In the genomic region with DNA sequence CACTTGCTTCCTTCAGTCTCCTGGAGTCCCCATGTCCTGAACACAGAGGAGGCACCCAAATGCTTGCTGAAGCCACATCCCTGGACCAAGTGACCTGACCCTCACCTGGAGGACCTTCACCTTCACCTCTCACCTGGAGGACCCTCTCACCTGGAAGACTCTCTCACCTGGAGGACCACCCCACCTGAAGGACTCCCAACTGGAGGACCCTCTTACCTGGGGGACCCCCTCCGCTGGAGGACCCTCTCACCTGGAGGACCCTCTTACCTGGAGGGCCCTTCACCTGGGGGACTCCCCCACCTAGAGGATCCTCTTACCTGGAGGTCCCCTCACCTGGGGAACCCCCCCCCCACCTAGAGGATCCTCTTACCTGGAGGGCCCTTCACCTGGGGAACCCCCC, we compare ENCODE assay signal across 9 cellular contexts. TPM values are rescaled to one million over a fixed set of nuclear protein-coding genes. Genes with fewer than 3 reads are reported as not detected.
DNase-seq lines count a peak whose midpoint lies in the region; ATAC-seq, FAIRE-seq and TF ChIP-seq lines count a peak whose summit lies in the region.
"Had no signal": no experiment of that assay in that cellular context is flagged by ENCODE, and none has a peak within 500 bp of the region (broad histone marks: within the 10 kb centered on the region; RNA-seq: fewer than 3 reads in every experiment).

No MANE protein-coding gene starts in this region.

- H3K9ac ChIP-seq in BLaER1 (no peak overlapping the region), kidney (ENCODE audit: low read length in 2 of 2) (no peak overlapping the region)

- in situ Hi-C loops in astrocyte of the cerebellum (cut with HindIII; ENCODE audit: low sequenced_read_pairs), result loop anchor here (5.0 to 25.0 kb wide), 2 partner anchors 124 to 399 kb away; partner anchors contain the start of gene RPL13

- no peak for FAIRE-seq in kidney (lab: Jason Lieb, UNC)

- no peak overlapping the region for H3K4me3 ChIP-seq in BLaER1
- no peak overlapping the region for H3K4me3 ChIP-seq in H7 (ENCODE audit: insufficient read depth, low read depth, low read length)
- peak overlapping the region; percentile 80 for H3K4me3 ChIP-seq in astrocyte of the cerebellum (ENCODE audit: low read depth, low read length)
- H3K4me3 ChIP-seq in kidney (ENCODE audit: low read length in 2 of 2), result peak overlapping the region in 1 of 2 donors; percentile 85

- DNase-seq in H7, result peak; percentile 43
- no peak for DNase-seq in astrocyte of the cerebellum (ENCODE audit: low read depth)
- DNase-seq in natural killer cell treated with Interleukin-12 subunit alpha and Interleukin-12 subunit beta and Interleukin-15 and Interleukin-18, amount 100 ng/mL, for 72 hours (ENCODE audit: low spot score), result no peak
- DNase-seq in kidney, result no peak
- DNase-seq in GM20000 (ENCODE audit: low spot score), result no peak

- peak overlapping the region; percentile 51 for H3K4me3 Mint-ChIP-seq in natural killer cell treated with Interleukin-12 subunit alpha and Interleukin-12 subunit beta and Interleukin-15 and Interleukin-18, amount 100 ng/mL, for 72 hours

- peaks cover 4% of the 10 kb centered on the region; the same call in 1 of the 2 replicates for H4K20me1 ChIP-seq in BLaER1

- H3K36me3 ChIP-seq in BLaER1 (peaks cover 57% of the 10 kb centered on the region), H7 (replicated peaks; ENCODE audit: control insufficient read depth, insufficient read depth, low read length) (no peaks in the 10 kb centered on the region), kidney (ENCODE audit: control insufficient read depth in 1 of 2, insufficient read depth in 2 of 2, low read length in 2 of 2) (peaks cover 12 to 13% of the 10 kb centered on the region in 2 donors)
- H3K36me3 ChIP-seq: vagina had no signal

- H3K27me3 ChIP-seq in BLaER1 (no peaks in the 10 kb centered on the region), H7 (ENCODE audit: control insufficient read depth, insufficient read depth, low read length) (no peaks in the 10 kb centered on the region)
- H3K27me3 ChIP-seq: vagina had no signal

- no peak for ATAC-seq in natural killer cell treated with Interleukin-12 subunit alpha and Interleukin-12 subunit beta and Interleukin-15 and Interleukin-18, amount 100 ng/mL, for 72 hours
- ATAC-seq in HG03135 (IDR thresholded peaks at IDR 0.05; ENCODE audit: unreplicated experiment) (no peak), HG02678 (IDR thresholded peaks at IDR 0.05; ENCODE audit: unreplicated experiment) (no peak)

- H3K9me3 Mint-ChIP-seq in natural killer cell treated with Interleukin-12 subunit alpha and Interleukin-12 subunit beta and Interleukin-15 and Interleukin-18, amount 100 ng/mL, for 72 hours, result no peaks in the 10 kb centered on the region

- H3K27me3 Mint-ChIP-seq in natural killer cell treated with Interleukin-12 subunit alpha and Interleukin-12 subunit beta and Interleukin-15 and Interleukin-18, amount 100 ng/mL, for 72 hours, result no peaks in the 10 kb centered on the region

- H3K4me1 ChIP-seq in BLaER1 (peaks cover 24% of the 10 kb centered on the region), kidney (ENCODE audit: control insufficient read depth in 1 of 2, insufficient read depth in 1 of 2, low read depth in 1 of 2, low read length in 2 of 2) (peaks cover 5 to 12% of the 10 kb centered on the region in 2 donors)

- peak overlapping the region in 1 of 2 donors; percentile 83 for H3K27ac Mint-ChIP-seq in natural killer cell treated with Interleukin-12 subunit alpha and Interleukin-12 subunit beta and Interleukin-15 and Interleukin-18, amount 100 ng/mL, for 72 hours

- peak overlapping the region; percentile 92; the same call in 1 of the 2 replicates for H3K4me2 ChIP-seq in BLaER1

- no peaks in the 10 kb centered on the region for H3K36me3 Mint-ChIP-seq in natural killer cell treated with Interleukin-12 subunit alpha and Interleukin-12 subunit beta and Interleukin-15 and Interleukin-18, amount 100 ng/mL, for 72 hours

- H3K27ac ChIP-seq in BLaER1 (no peak overlapping the region), kidney (ENCODE audit: low read depth in 2 of 2, low read length in 2 of 2) (no peak overlapping the region)

- H3K9me3 ChIP-seq in BLaER1 (peaks cover 36% of the 10 kb centered on the region), kidney (ENCODE audit: control insufficient read depth in 1 of 2, low read length in 2 of 2) (no peaks in the 10 kb centered on the region)
- H3K9me3 ChIP-seq: vagina had no signal

- intact Hi-C loops in kidney (cut with DNase I), result no loop called here

- peaks cover 10 to 12% of the 10 kb centered on the region in 2 donors for H3K4me1 Mint-ChIP-seq in natural killer cell treated with Interleukin-12 subunit alpha and Interleukin-12 subunit beta and Interleukin-15 and Interleukin-18, amount 100 ng/mL, for 72 hours (ENCODE audit: low read depth in 2 of 2)

- TF ChIP-seq CTCF in astrocyte of the cerebellum (IDR thresholded peaks at IDR 0.05; ENCODE audit: low read depth, low read length, missing control alignments) (no peak), kidney (IDR thresholded peaks at IDR 0.05; ENCODE audit: borderline replicate concordance, extremely low read depth, insufficient read depth) (no peak), GM20000 (IDR thresholded peaks at IDR 0.05; ENCODE audit: extremely low read depth, missing control alignments) (no peak)

RNA-seq across cellular contexts. Expression of gene CDK10, which starts 0.6 kb away (rescaled TPM):
- 36.5 and 45.0 TPM in 2 replicates for total RNA-seq in H7 (2014; rRNA removed; shearing (Covaris generic))
- total RNA-seq in natural killer cell treated with Interleukin-12 subunit alpha and Interleukin-12 subunit beta and Interleukin-15 and Interleukin-18, amount 100 ng/mL, for 72 hours, result 100 to 1,000 TPM in 1 of 2 donors, 10 to 100 TPM in 1; 60.8 to 115 TPM
- total RNA-seq in kidney, result 118 TPM
- polyA plus RNA-seq in kidney (ENCODE audit: insufficient read depth, low read depth, low replicate concordance), result 82.6 TPM

RNA-seq across cellular contexts. Expression of gene SPATA2L, which starts 15.6 kb away (rescaled TPM):
- 13.5 and 16.0 TPM in 2 replicates for total RNA-seq in H7 (2014; rRNA removed; shearing (Covaris generic))
- 1 to 10 TPM; 6.8 to 8.4 TPM for total RNA-seq in natural killer cell treated with Interleukin-12 subunit alpha and Interleukin-12 subunit beta and Interleukin-15 and Interleukin-18, amount 100 ng/mL, for 72 hours
- 15.1 TPM for total RNA-seq in kidney
- polyA plus RNA-seq in kidney (ENCODE audit: insufficient read depth, low read depth, low replicate concordance), result 12.6 TPM

RNA-seq across cellular contexts. Expression of gene SPATA33, which starts 28.3 kb away (rescaled TPM):
- total RNA-seq in H7 (2014; rRNA removed; shearing (Covaris generic)), result 5.5 and 7.0 TPM in 2 replicates
- total RNA-seq in natural killer cell treated with Interleukin-12 subunit alpha and Interleukin-12 subunit beta and Interleukin-15 and Interleukin-18, amount 100 ng/mL, for 72 hours, result 10 to 100 TPM in 1 of 2 donors, 1 to 10 TPM in 1; 9.3 to 19.1 TPM
- 16.3 TPM for total RNA-seq in kidney
- 13.4 TPM for polyA plus RNA-seq in kidney (ENCODE audit: insufficient read depth, low read depth, low replicate concordance)

RNA-seq across cellular contexts. Expression of gene CHMP1A, which starts 28.4 kb away (rescaled TPM):
- 85.2 and 89.7 TPM in 2 replicates for total RNA-seq in H7 (2014; rRNA removed; shearing (Covaris generic))
- 100 to 1,000 TPM in 1 of 2 donors, 10 to 100 TPM in 1; 92.8 to 146 TPM for total RNA-seq in natural killer cell treated with Interleukin-12 subunit alpha and Interleukin-12 subunit beta and Interleukin-15 and Interleukin-18, amount 100 ng/mL, for 72 hours
- 96.1 TPM for total RNA-seq in kidney
- 71.3 TPM for polyA plus RNA-seq in kidney (ENCODE audit: insufficient read depth, low read depth, low replicate concordance)

RNA-seq across cellular contexts. Expression of gene VPS9D1, which starts 34.8 kb away (rescaled TPM):
- 1.9 and 4.5 TPM in 2 replicates for total RNA-seq in H7 (2014; rRNA removed; shearing (Covaris generic))
- total RNA-seq in natural killer cell treated with Interleukin-12 subunit alpha and Interleukin-12 subunit beta and Interleukin-15 and Interleukin-18, amount 100 ng/mL, for 72 hours, result 10 to 100 TPM in 1 of 2 donors, 1 to 10 TPM in 1; 9.0 to 11.0 TPM
- total RNA-seq in kidney, result 24.4 TPM
- 18.3 TPM for polyA plus RNA-seq in kidney (ENCODE audit: insufficient read depth, low read depth, low replicate concordance)
